1 cellular context compared by ENCODE assay signal in the genomic region with DNA sequence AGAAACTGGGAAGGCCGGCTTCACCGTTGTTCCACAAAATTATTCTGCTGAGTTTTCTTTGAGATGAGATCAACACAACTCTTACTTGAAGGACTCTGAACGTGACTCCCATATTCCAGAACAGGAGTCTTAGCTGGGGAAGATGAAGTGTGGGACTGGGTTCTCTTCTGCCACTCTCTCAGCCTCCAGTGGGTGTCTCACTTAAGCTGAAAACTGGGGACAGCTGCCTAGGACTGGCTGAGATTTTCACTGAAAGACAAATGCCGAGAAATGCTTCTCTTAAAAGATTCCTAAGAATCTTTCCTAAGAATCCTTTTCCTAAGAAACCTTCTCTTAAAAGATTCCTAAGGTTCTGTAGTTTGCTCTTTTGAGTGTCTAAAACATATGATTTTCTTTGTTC.
TF ChIP-seq lines count a peak whose summit lies in the region.

No MANE protein-coding gene starts in this region.

TF ChIP-seq in IMR-90, 13 proteins besides CTCF, POLR2A, EP300 and RAD21 (continued from another document):
- TF ChIP-seq, protein P1, sequence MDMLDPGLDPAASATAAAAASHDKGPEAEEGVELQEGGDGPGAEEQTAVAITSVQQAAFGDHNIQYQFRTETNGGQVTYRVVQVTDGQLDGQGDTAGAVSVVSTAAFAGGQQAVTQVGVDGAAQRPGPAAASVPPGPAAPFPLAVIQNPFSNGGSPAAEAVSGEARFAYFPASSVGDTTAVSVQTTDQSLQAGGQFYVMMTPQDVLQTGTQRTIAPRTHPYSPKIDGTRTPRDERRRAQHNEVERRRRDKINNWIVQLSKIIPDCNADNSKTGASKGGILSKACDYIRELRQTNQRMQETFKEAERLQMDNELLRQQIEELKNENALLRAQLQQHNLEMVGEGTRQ (IDR thresholded peaks at IDR 0.05; ENCODE audit: low read depth, low read length): no peak
- TF ChIP-seq NFE2L2 (IDR thresholded peaks at IDR 0.05; ENCODE audit: low read depth, low read length) (no peak), FOS (IDR thresholded peaks at IDR 0.05; ENCODE audit: low read depth, low read length) (no peak), RCOR1 (IDR thresholded peaks at IDR 0.05; ENCODE audit: insufficient replicate concordance, low read length) (no peak)
